ENCODE assay signal across 10 cellular contexts in genomic region chr1:19010503-19010902, GRCh38. TPM values are rescaled to one million over a fixed set of nuclear protein-coding genes. Genes with fewer than 3 reads are reported as not detected.
DNase-seq lines count a peak whose midpoint lies in the region; FAIRE-seq and TF ChIP-seq lines count a peak whose summit lies in the region.
"Had no signal": no experiment of that assay in that cellular context is flagged by ENCODE, and none has a peak within 500 bp of the region (broad histone marks: within the 10 kb centered on the region; RNA-seq: fewer than 3 reads in every experiment).

No MANE protein-coding gene starts in this region.

- dilution Hi-C loops in endothelial cell of umbilical vein (cut with MboI; ENCODE audit: extremely low pct_ligation_motif_present, low sequenced_read_pairs), result no loop called here

- 58% methylated on average over 4 of the region's 4 CpGs for WGBS in prostate gland

- intact Hi-C loops in endothelial cell of umbilical vein (cut with micrococcal nuclease), result loop anchor here (1.0 to 5.0 kb wide), 4 partner anchors 38 to 87 kb away; partner anchors contain the start of gene IFFO2
- intact Hi-C loops in prostate gland (cut with DNase I), result loop anchor here (5.0 kb wide), 3 partner anchors 48 to 82 kb away; no protein-coding TSS in a partner anchor
- intact Hi-C loops in posterior cingulate gyrus (cut with DNase I), result no loop called here

- DNase-seq in RWPE1 (ENCODE audit: low spot score), result no peak
- DNase-seq in endothelial cell of umbilical vein (ENCODE audit: low read depth, low spot score), result no peak
- DNase-seq in prostate gland (ENCODE audit: low spot score), result peak; percentile 46
- DNase-seq in SW480 (ENCODE audit: low spot score), result no peak
- DNase-seq in Ammon's horn (ENCODE audit: low spot score), result no peak
- no peak for DNase-seq in posterior cingulate gyrus
- DNase-seq in GM10248 (ENCODE audit: extremely low spot score), result no peak
- DNase-seq: NCI-H510A treated with DMSO at 0.1 percent for 48 hours had no signal

- H3K9me3 ChIP-seq in ES-I3 (ENCODE audit: control insufficient read depth, insufficient read depth, low read length) (no peaks in the 10 kb centered on the region), endothelial cell of umbilical vein (replicated peaks; ENCODE audit: control insufficient read depth, insufficient read depth, low read length) (no peaks in the 10 kb centered on the region), prostate gland (no peaks in the 10 kb centered on the region)

- H4K20me1 ChIP-seq in endothelial cell of umbilical vein (replicated peaks; ENCODE audit: control insufficient read depth, extremely low read depth, insufficient read depth, low read length), result no peaks in the 10 kb centered on the region

- FAIRE-seq in endothelial cell of umbilical vein (lab: Jason Lieb, UNC), result no peak

- no peak overlapping the region for H3K4me2 ChIP-seq in endothelial cell of umbilical vein (ENCODE audit: insufficient read depth, low read length)

- H3K4me1 ChIP-seq in ES-I3 (ENCODE audit: insufficient read depth, low read length) (peaks cover 43% of the 10 kb centered on the region), endothelial cell of umbilical vein (ENCODE audit: control insufficient read depth, extremely low read depth, insufficient read depth, low read length) (peaks cover 31% of the 10 kb centered on the region), prostate gland (replicated peaks) (peaks cover 20% of the 10 kb centered on the region)

- no peaks in the 10 kb centered on the region for H3K9me1 ChIP-seq in endothelial cell of umbilical vein (replicated peaks; ENCODE audit: control insufficient read depth, extremely low read depth, insufficient read depth, low read length)

- CTCF ChIA-PET in RWPE1 (lab: Yijun Ruan, JAX), result interaction anchor here (0.6 kb wide), 1 partner anchor 9 kb away, joined by 3 read pairs; no protein-coding TSS in a partner anchor
- CTCF ChIA-PET in endothelial cell of umbilical vein (lab: Charles Lee), result interaction anchor here (0.6 to 4.0 kb wide), 8 partner anchors 38 to 103 kb away, joined by 3 to 26 read pairs (median 7); no protein-coding TSS in a partner anchor
- CTCF ChIA-PET in GM10248 (lab: Yijun Ruan, JAX), result interaction anchor here (1.6 kb wide), 1 partner anchor 38 kb away, joined by 4 read pairs; no protein-coding TSS in a partner anchor

- POLR2A ChIA-PET in RWPE1 (lab: Yijun Ruan, JAX; ENCODE audit: low non-redundant PET), result no interaction called here
- POLR2A ChIA-PET in endothelial cell of umbilical vein (lab: Charles Lee), result no interaction called here
- POLR2A ChIA-PET in GM10248 (lab: Yijun Ruan, JAX), result no interaction called here

- H3K27me3 ChIP-seq in endothelial cell of umbilical vein (ENCODE audit: control insufficient read depth in 2 of 2, insufficient read depth in 2 of 2, low read length in 2 of 2), result no peaks in the 10 kb centered on the region
- H3K27me3 ChIP-seq in prostate gland (replicated peaks; ENCODE audit: insufficient read depth), result no peaks in the 10 kb centered on the region

- H3K36me3 ChIP-seq in ES-I3 (ENCODE audit: insufficient read depth, low read length), result no peaks in the 10 kb centered on the region
- no peaks in the 10 kb centered on the region for H3K36me3 ChIP-seq in endothelial cell of umbilical vein (ENCODE audit: control insufficient read depth in 2 of 2, extremely low read depth in 1 of 2, insufficient read depth in 2 of 2, low read length in 2 of 2)
- no peaks in the 10 kb centered on the region for H3K36me3 ChIP-seq in prostate gland

- TF ChIP-seq POLR2A in endothelial cell of umbilical vein (IDR thresholded peaks at IDR 0.05; ENCODE audit: low read depth, low read length) (no peak), prostate gland (IDR thresholded peaks at IDR 0.05) (no peak)

- peak overlapping the region; percentile 95 for H3K27ac ChIP-seq in RWPE1
- peak overlapping the region; percentile 84 for H3K27ac ChIP-seq in endothelial cell of umbilical vein (ENCODE audit: insufficient read depth, low read depth, low read length)
- peak overlapping the region; percentile 78 to 86 for H3K27ac ChIP-seq in prostate gland

- H3K4me3 ChIP-seq in endothelial cell of umbilical vein (replicated peaks in 1 of 3; ENCODE audit: insufficient read depth in 1 of 3, low read depth in 1 of 3, low read length in 3 of 3), result no peak overlapping the region
- no peak overlapping the region for H3K4me3 ChIP-seq in prostate gland
- H3K4me3 ChIP-seq: lung had no signal

- TF ChIP-seq CTCF in RWPE1 (conservative IDR thresholded peaks at IDR 0.05; ENCODE audit: low read depth) (no peak), endothelial cell of umbilical vein (IDR thresholded peaks at IDR 0.05; ENCODE audit: extremely low read depth in 1 of 2, insufficient read depth in 1 of 2, low read depth in 1 of 2, low read length in 2 of 2) (no peak), prostate gland (IDR thresholded peaks at IDR 0.05) (no peak), GM10248 (IDR thresholded peaks at IDR 0.05; ENCODE audit: control extremely low read depth, extremely low read depth, low read depth, missing control alignments) (no peak)

- peak overlapping the region; percentile 29 for H2AFZ ChIP-seq in endothelial cell of umbilical vein (ENCODE audit: low read depth, low read length)

- TSS peak; percentile 93 for BruUV-seq in endothelial cell of umbilical vein (replicated peaks; lab: Mats Ljungman, UMichigan)

- H3K79me2 ChIP-seq in endothelial cell of umbilical vein (ENCODE audit: control insufficient read depth, insufficient read depth, low read length), result no peaks in the 10 kb centered on the region

- H3K9ac ChIP-seq in ES-I3 (ENCODE audit: low read depth, low read length) (peak overlapping the region; percentile 5; the same call in 1 of the 2 replicates), endothelial cell of umbilical vein (replicated peaks; ENCODE audit: extremely low read depth, insufficient read depth, low read length) (peak overlapping the region; percentile 20)

TF ChIP-seq in endothelial cell of umbilical vein, 7 proteins besides CTCF, POLR2A, EP300 and RAD21:
- TF ChIP-seq MYC (IDR thresholded peaks at IDR 0.05; ENCODE audit: low read depth, low read length) (no peak), POLR2AphosphoS5 (IDR thresholded peaks at IDR 0.05; ENCODE audit: insufficient read depth, low read depth, low read length) (no peak), FOS (IDR thresholded peaks at IDR 0.05; ENCODE audit: borderline replicate concordance, insufficient read depth, low read length) (no peak), MAX (IDR thresholded peaks at IDR 0.05; ENCODE audit: insufficient read depth, insufficient read length) (no peak), GATA2 (IDR thresholded peaks at IDR 0.05; ENCODE audit: insufficient read depth, insufficient read length, low read depth, low read length) (no peak), EZH2 (IDR thresholded peaks at IDR 0.05; ENCODE audit: borderline replicate concordance, low read depth, low read length, severe bottlenecking) (no peak), JUN (IDR thresholded peaks at IDR 0.05; ENCODE audit: borderline replicate concordance, insufficient read depth, insufficient read length, low read depth) (no peak)

RNA-seq across cellular contexts. Expression of gene IFFO2, which starts 54.0 kb away (rescaled TPM):
- 31.1 and 35.1 TPM in 2 replicates for total RNA-seq in endothelial cell of umbilical vein
- 28.3 and 31.3 TPM in 2 replicates for polyA plus RNA-seq in endothelial cell of umbilical vein
- polyA plus RNA-seq in endothelial cell of umbilical vein (2011; cell fraction: cytosol; rRNA removed), result 22.7 and 26.3 TPM in 2 replicates
- polyA plus RNA-seq in endothelial cell of umbilical vein (2011; cell fraction: nucleus; rRNA removed), result 26.9 and 30.2 TPM in 2 replicates
- polyA plus RNA-seq in endothelial cell of umbilical vein (2012), result 23.3 and 30.7 TPM in 2 replicates
- 18.4 and 22.0 TPM in 2 replicates for polyA minus RNA-seq in endothelial cell of umbilical vein
- polyA minus RNA-seq in endothelial cell of umbilical vein (2011; cell fraction: cytosol; rRNA and poly(A)+ RNA removed), result 2.8 TPM
- 18.1 and 20.8 TPM in 2 replicates for polyA minus RNA-seq in endothelial cell of umbilical vein (2011; cell fraction: nucleus; rRNA and poly(A)+ RNA removed)
- total RNA-seq in prostate gland, result 10 to 100 TPM; 13.6 to 20.4 TPM
